Comparison of ENCODE assay signal across 18 cellular contexts in the genomic region with DNA sequence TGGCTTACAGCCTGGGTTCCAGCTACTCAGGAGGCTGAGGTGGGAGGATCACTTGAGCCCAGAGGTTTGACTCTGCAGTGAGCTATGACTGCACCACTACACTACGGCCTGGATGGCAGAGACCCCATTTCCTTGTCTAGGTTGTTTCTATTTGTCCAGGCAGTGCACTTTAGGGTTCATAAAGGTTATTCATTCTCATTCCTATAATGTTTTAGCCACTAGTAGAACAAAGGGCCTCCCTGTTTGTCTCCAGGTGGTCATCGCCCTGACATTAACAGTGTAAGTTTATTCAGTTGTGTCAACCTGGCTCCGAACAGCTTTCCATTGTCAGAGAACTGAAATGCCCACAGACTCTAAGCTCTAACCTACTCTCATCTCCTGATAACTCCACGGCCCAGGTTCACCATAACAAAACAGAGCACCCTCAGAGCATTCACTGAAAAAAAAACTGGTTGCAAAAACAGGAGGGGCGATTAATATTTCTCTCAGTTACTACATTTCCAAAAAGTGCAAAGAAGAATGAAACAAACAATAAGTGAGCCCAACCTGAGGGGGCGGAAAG. TPM values are rescaled to one million over a fixed set of nuclear protein-coding genes. Genes with fewer than 3 reads are reported as not detected.
"Had no signal": no experiment of that assay in that cellular context is flagged by ENCODE, and none has a peak within 500 bp of the region (broad histone marks: within the 10 kb centered on the region; RNA-seq: fewer than 3 reads in every experiment).

No MANE protein-coding gene starts in this region.

- ATAC-seq: activated T-helper 17 cell treated with anti-CD3 and anti-CD28 coated beads, Interleukin-2, amount 50 U/mL, for 72 hours; effector memory CD8-positive, alpha-beta T cell; gastroesophageal sphincter had no signal

- H3K4me3 Mint-ChIP-seq: activated B cell treated with CpG ODN at 0.5 μM for 24 hours; activated CD4-positive, alpha-beta T cell treated with anti-CD3 and anti-CD28 coated beads, Interleukin-2, amount 10 ng/mL, durations not matched to agents 24 days and 14 days; activated naive CD4-positive, alpha-beta T cell treated with anti-CD3 and anti-CD28 coated beads for 36 hours; activated T-helper 17 cell treated with anti-CD3 and anti-CD28 coated beads, Interleukin-2, amount 50 U/mL, for 72 hours; effector memory CD8-positive, alpha-beta T cell; naive B cell; stimulated activated effector memory CD8-positive, alpha-beta T cell treated with anti-CD3 and anti-CD28 coated beads, Interleukin-12 subunit alpha, Interleukin-12 subunit beta, amount 100 ng/mL, for 72 hours had no signal

- H3K9me3 ChIP-seq: gastroesophageal sphincter, left ventricle myocardium inferior, tibial nerve had no signal

- FAIRE-seq: astrocyte, colon, keratinocyte had no signal

- H3K36me3 ChIP-seq: left ventricle myocardium inferior had no signal

- DNase-seq: activated B cell treated with CpG ODN at 0.5 μM for 24 hours; activated CD4-positive, alpha-beta T cell treated with anti-CD3 and anti-CD28 coated beads, Interleukin-2, amount 10 ng/mL, durations not matched to agents 24 days and 14 days; activated CD8-positive, alpha-beta memory T cell treated with anti-CD3 and anti-CD28 coated beads for 24 hours; activated naive CD4-positive, alpha-beta T cell treated with anti-CD3 and anti-CD28 coated beads for 36 hours; effector memory CD8-positive, alpha-beta T cell; left ventricle myocardium inferior; mesendoderm; naive B cell; posterior cingulate gyrus; right cardiac atrium had no signal

- H3K4me1 Mint-ChIP-seq: activated B cell treated with CpG ODN at 0.5 μM for 24 hours; activated CD4-positive, alpha-beta T cell treated with anti-CD3 and anti-CD28 coated beads, Interleukin-2, amount 10 ng/mL, durations not matched to agents 24 days and 14 days; activated T-helper 17 cell treated with anti-CD3 and anti-CD28 coated beads, Interleukin-2, amount 50 U/mL, for 72 hours; stimulated activated effector memory CD8-positive, alpha-beta T cell treated with anti-CD3 and anti-CD28 coated beads, Interleukin-12 subunit alpha, Interleukin-12 subunit beta, amount 100 ng/mL, for 72 hours had no signal

- H3K4me3 ChIP-seq: cardiac muscle cell, gastroesophageal sphincter, left ventricle myocardium inferior, tibial nerve had no signal

- H3K9me3 Mint-ChIP-seq: activated B cell treated with CpG ODN at 0.5 μM for 24 hours; activated CD4-positive, alpha-beta T cell treated with anti-CD3 and anti-CD28 coated beads, Interleukin-2, amount 10 ng/mL, durations not matched to agents 24 days and 14 days; activated naive CD4-positive, alpha-beta T cell treated with anti-CD3 and anti-CD28 coated beads for 36 hours; activated T-helper 17 cell treated with anti-CD3 and anti-CD28 coated beads, Interleukin-2, amount 50 U/mL, for 72 hours; effector memory CD8-positive, alpha-beta T cell; stimulated activated effector memory CD8-positive, alpha-beta T cell treated with anti-CD3 and anti-CD28 coated beads, Interleukin-12 subunit alpha, Interleukin-12 subunit beta, amount 100 ng/mL, for 72 hours had no signal

- H3K27ac Mint-ChIP-seq: activated B cell treated with CpG ODN at 0.5 μM for 24 hours; activated CD4-positive, alpha-beta T cell treated with anti-CD3 and anti-CD28 coated beads, Interleukin-2, amount 10 ng/mL, durations not matched to agents 24 days and 14 days; activated naive CD4-positive, alpha-beta T cell treated with anti-CD3 and anti-CD28 coated beads for 36 hours; activated T-helper 17 cell treated with anti-CD3 and anti-CD28 coated beads, Interleukin-2, amount 50 U/mL, for 72 hours; effector memory CD8-positive, alpha-beta T cell; naive B cell; stimulated activated effector memory CD8-positive, alpha-beta T cell treated with anti-CD3 and anti-CD28 coated beads, Interleukin-12 subunit alpha, Interleukin-12 subunit beta, amount 100 ng/mL, for 72 hours had no signal

- H3K27ac ChIP-seq: cardiac muscle cell, left ventricle myocardium inferior, tibial nerve had no signal

- H3K36me3 Mint-ChIP-seq: naive B cell; stimulated activated effector memory CD8-positive, alpha-beta T cell treated with anti-CD3 and anti-CD28 coated beads, Interleukin-12 subunit alpha, Interleukin-12 subunit beta, amount 100 ng/mL, for 72 hours had no signal

- H3K27me3 ChIP-seq: cardiac muscle cell, gastroesophageal sphincter, tibial nerve had no signal

RNA-seq across cellular contexts. Expression of gene SMAD9, which starts 37.1 kb away (rescaled TPM):
- total RNA-seq: activated B cell treated with CpG ODN at 0.5 μM for 24 hours had no signal
